1 cellular context compared by ENCODE assay signal in the genomic region with DNA sequence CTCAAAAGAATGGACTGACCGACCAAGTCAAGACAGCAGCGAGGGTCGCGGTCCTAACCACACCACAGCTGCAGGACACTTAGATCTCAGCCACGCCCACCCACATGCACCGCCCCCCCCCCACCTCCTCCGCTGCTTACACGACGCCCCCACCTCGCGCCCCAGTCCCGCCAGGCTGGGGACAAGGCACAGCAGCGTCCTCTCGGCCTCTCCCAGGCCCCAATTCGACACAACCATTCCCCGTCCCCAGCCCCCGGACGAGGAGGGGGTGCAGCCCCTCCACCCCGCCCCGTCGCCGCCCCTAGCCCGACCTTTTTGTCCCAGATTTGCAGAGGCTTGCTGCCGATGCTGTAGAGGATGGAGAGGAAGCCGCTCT.
TF ChIP-seq lines count a peak whose summit lies in the region.

No MANE protein-coding gene starts in this region.

TF ChIP-seq in K562, 482 proteins besides CTCF, POLR2A, EP300 and RAD21 (continued from another document):
- TF ChIP-seq, protein P1, sequence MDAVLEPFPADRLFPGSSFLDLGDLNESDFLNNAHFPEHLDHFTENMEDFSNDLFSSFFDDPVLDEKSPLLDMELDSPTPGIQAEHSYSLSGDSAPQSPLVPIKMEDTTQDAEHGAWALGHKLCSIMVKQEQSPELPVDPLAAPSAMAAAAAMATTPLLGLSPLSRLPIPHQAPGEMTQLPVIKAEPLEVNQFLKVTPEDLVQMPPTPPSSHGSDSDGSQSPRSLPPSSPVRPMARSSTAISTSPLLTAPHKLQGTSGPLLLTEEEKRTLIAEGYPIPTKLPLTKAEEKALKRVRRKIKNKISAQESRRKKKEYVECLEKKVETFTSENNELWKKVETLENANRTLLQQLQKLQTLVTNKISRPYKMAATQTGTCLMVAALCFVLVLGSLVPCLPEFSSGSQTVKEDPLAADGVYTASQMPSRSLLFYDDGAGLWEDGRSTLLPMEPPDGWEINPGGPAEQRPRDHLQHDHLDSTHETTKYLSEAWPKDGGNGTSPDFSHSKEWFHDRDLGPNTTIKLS (IDR thresholded peaks at IDR 0.05; ENCODE audit: borderline replicate concordance, low read depth): no peak
- TF ChIP-seq CREBBP (IDR thresholded peaks at IDR 0.05; ENCODE audit: low read depth, low read length) (no peak), EGR1 (conservative IDR thresholded peaks at IDR 0.05) (0 out of 2 replicates have a peak, but pooled peaks have one; percentile 6), CHD1 (IDR thresholded peaks at IDR 0.05; ENCODE audit: low read length) (peak; percentile 56), POLR2G (IDR thresholded peaks at IDR 0.05; ENCODE audit: low read depth, low read length) (no peak), NFXL1 (CRISPR knock-in tag; IDR thresholded peaks at IDR 0.05) (no peak), CREM (IDR thresholded peaks at IDR 0.05; ENCODE audit: low read depth) (peak; percentile 2; the same call in 1 of the 2 replicates), ARID2 (IDR thresholded peaks at IDR 0.05) (no peak), ZKSCAN1 (IDR thresholded peaks at IDR 0.05; ENCODE audit: low read depth, low read length) (no peak), ZNF239 (CRISPR knock-in tag; IDR thresholded peaks at IDR 0.05) (no peak), DDX20 (tag; IDR thresholded peaks at IDR 0.05; ENCODE audit: low read depth) (no peak), PURB (CRISPR knock-in tag; IDR thresholded peaks at IDR 0.05; ENCODE audit: low read depth) (no peak), ZNF212 (CRISPR knock-in tag; IDR thresholded peaks at IDR 0.05) (no peak), MAFF (IDR thresholded peaks at IDR 0.05; ENCODE audit: low read length) (no peak), ZSCAN29 (IDR thresholded peaks at IDR 0.05) (no peak), DMBX1 (CRISPR knock-in tag; IDR thresholded peaks at IDR 0.05; ENCODE audit: borderline replicate concordance) (no peak), NRF1 (conservative IDR thresholded peaks at IDR 0.05 in 1 of 2, IDR thresholded peaks at IDR 0.05 in 1 of 2) (no peak), POLR2AphosphoS5 (IDR thresholded peaks at IDR 0.05; ENCODE audit: control insufficient read depth, insufficient read depth, low read depth, low read length) (no peak), NONO (IDR thresholded peaks at IDR 0.05; ENCODE audit: low read depth in 2 of 2, low read length in 1 of 2) (no peak), ZNF197 (CRISPR knock-in tag; IDR thresholded peaks at IDR 0.05; ENCODE audit: low read depth) (no peak), ZNF217 (CRISPR knock-in tag; IDR thresholded peaks at IDR 0.05) (no peak)
- TF ChIP-seq, protein P2, sequence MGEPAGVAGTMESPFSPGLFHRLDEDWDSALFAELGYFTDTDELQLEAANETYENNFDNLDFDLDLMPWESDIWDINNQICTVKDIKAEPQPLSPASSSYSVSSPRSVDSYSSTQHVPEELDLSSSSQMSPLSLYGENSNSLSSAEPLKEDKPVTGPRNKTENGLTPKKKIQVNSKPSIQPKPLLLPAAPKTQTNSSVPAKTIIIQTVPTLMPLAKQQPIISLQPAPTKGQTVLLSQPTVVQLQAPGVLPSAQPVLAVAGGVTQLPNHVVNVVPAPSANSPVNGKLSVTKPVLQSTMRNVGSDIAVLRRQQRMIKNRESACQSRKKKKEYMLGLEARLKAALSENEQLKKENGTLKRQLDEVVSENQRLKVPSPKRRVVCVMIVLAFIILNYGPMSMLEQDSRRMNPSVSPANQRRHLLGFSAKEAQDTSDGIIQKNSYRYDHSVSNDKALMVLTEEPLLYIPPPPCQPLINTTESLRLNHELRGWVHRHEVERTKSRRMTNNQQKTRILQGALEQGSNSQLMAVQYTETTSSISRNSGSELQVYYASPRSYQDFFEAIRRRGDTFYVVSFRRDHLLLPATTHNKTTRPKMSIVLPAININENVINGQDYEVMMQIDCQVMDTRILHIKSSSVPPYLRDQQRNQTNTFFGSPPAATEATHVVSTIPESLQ (CRISPR knock-in tag; IDR thresholded peaks at IDR 0.05): no peak
- TF ChIP-seq, protein P3, sequence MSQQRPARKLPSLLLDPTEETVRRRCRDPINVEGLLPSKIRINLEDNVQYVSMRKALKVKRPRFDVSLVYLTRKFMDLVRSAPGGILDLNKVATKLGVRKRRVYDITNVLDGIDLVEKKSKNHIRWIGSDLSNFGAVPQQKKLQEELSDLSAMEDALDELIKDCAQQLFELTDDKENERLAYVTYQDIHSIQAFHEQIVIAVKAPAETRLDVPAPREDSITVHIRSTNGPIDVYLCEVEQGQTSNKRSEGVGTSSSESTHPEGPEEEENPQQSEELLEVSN (IDR thresholded peaks at IDR 0.05; ENCODE audit: borderline replicate concordance in 1 of 2, extremely low read depth in 1 of 2, insufficient read depth in 1 of 2, insufficient read length in 1 of 2, low read depth in 1 of 2, low read length in 1 of 2, poor library complexity in 1 of 2, severe bottlenecking in 1 of 2): peak in 1 of 2 experiments; percentile 39
- TF ChIP-seq, protein P4, sequence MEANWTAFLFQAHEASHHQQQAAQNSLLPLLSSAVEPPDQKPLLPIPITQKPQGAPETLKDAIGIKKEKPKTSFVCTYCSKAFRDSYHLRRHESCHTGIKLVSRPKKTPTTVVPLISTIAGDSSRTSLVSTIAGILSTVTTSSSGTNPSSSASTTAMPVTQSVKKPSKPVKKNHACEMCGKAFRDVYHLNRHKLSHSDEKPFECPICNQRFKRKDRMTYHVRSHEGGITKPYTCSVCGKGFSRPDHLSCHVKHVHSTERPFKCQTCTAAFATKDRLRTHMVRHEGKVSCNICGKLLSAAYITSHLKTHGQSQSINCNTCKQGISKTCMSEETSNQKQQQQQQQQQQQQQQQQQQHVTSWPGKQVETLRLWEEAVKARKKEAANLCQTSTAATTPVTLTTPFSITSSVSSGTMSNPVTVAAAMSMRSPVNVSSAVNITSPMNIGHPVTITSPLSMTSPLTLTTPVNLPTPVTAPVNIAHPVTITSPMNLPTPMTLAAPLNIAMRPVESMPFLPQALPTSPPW (CRISPR knock-in tag; IDR thresholded peaks at IDR 0.05): peak; percentile 7
- TF ChIP-seq, protein P5, sequence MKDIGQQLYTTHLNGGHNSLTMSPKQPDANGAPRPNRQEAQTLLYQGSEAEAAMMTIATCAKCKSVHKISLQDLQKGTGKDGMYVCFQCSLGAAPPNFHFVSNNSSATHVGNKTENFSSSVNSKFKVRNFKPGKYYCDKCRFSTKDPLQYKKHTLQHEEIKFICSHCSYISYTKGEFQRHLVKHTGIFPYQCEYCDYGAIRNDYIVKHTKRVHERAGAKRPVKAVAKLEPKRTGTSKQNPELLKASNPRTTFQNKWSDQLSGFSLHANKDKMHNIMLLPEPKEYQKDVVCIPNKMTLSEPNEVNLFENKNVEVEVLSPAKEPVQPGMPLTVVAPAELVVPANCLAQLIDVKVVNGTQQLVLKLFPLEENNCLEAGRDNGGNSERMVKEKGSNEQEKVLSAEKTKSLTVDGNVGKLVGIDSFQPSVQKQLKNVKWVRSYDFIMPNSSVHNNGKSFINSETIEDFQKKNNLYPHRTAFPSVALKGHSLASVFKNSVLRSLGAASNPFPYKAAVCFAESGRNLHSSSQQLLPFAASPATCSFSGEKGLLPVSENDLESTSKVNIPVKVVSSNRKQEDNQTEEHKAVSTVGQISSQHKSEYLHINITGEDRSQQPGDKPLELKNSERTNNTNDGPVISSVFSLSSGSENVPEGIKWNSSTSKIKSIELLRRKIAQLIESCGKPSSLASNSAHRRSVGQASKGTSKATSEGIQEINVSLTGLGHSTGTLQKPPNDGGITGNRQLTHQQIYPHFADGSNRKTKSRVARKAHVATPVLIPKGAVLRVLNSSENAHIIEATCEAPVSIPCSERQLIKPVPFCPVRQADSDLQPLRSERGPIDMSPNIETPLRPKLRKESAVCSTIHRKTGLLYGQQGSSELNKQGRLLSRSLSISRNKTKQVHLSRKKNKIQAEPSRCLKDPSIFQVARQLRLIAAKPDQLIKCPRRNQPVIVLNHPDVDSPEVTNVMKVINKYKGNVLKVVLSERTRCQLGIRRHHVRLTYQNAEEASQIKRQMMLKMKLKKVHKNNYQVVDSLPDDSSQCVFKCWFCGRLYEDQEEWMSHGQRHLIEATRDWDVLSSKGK (CRISPR knock-in tag; IDR thresholded peaks at IDR 0.05): no peak
- TF ChIP-seq, protein P6, sequence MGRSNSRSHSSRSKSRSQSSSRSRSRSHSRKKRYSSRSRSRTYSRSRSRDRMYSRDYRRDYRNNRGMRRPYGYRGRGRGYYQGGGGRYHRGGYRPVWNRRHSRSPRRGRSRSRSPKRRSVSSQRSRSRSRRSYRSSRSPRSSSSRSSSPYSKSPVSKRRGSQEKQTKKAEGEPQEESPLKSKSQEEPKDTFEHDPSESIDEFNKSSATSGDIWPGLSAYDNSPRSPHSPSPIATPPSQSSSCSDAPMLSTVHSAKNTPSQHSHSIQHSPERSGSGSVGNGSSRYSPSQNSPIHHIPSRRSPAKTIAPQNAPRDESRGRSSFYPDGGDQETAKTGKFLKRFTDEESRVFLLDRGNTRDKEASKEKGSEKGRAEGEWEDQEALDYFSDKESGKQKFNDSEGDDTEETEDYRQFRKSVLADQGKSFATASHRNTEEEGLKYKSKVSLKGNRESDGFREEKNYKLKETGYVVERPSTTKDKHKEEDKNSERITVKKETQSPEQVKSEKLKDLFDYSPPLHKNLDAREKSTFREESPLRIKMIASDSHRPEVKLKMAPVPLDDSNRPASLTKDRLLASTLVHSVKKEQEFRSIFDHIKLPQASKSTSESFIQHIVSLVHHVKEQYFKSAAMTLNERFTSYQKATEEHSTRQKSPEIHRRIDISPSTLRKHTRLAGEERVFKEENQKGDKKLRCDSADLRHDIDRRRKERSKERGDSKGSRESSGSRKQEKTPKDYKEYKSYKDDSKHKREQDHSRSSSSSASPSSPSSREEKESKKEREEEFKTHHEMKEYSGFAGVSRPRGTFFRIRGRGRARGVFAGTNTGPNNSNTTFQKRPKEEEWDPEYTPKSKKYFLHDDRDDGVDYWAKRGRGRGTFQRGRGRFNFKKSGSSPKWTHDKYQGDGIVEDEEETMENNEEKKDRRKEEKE (IDR thresholded peaks at IDR 0.05; ENCODE audit: borderline replicate concordance in 1 of 2, control insufficient read depth in 1 of 2, low read depth in 2 of 2, low read length in 1 of 2): no peak
- TF ChIP-seq, protein P7, sequence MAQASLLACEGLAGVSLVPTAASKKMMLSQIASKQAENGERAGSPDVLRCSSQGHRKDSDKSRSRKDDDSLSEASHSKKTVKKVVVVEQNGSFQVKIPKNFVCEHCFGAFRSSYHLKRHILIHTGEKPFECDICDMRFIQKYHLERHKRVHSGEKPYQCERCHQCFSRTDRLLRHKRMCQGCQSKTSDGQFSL (CRISPR knock-in tag; IDR thresholded peaks at IDR 0.05): peak; percentile 66; the same call in 1 of the 2 replicates
- TF ChIP-seq, protein P7 (tag; IDR thresholded peaks at IDR 0.05): peak in 1 of 2 experiments; percentile 72; a peak in 2 of 4 replicates
- TF ChIP-seq, protein P8, sequence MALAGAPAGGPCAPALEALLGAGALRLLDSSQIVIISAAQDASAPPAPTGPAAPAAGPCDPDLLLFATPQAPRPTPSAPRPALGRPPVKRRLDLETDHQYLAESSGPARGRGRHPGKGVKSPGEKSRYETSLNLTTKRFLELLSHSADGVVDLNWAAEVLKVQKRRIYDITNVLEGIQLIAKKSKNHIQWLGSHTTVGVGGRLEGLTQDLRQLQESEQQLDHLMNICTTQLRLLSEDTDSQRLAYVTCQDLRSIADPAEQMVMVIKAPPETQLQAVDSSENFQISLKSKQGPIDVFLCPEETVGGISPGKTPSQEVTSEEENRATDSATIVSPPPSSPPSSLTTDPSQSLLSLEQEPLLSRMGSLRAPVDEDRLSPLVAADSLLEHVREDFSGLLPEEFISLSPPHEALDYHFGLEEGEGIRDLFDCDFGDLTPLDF (CRISPR knock-in tag; IDR thresholded peaks at IDR 0.05): no peak
- TF ChIP-seq, protein P9, sequence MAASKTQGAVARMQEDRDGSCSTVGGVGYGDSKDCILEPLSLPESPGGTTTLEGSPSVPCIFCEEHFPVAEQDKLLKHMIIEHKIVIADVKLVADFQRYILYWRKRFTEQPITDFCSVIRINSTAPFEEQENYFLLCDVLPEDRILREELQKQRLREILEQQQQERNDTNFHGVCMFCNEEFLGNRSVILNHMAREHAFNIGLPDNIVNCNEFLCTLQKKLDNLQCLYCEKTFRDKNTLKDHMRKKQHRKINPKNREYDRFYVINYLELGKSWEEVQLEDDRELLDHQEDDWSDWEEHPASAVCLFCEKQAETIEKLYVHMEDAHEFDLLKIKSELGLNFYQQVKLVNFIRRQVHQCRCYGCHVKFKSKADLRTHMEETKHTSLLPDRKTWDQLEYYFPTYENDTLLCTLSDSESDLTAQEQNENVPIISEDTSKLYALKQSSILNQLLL (CRISPR knock-in tag; IDR thresholded peaks at IDR 0.05; ENCODE audit: borderline replicate concordance): no peak
